Comparison of ENCODE assay signal across 8 cellular contexts in the genomic region with DNA sequence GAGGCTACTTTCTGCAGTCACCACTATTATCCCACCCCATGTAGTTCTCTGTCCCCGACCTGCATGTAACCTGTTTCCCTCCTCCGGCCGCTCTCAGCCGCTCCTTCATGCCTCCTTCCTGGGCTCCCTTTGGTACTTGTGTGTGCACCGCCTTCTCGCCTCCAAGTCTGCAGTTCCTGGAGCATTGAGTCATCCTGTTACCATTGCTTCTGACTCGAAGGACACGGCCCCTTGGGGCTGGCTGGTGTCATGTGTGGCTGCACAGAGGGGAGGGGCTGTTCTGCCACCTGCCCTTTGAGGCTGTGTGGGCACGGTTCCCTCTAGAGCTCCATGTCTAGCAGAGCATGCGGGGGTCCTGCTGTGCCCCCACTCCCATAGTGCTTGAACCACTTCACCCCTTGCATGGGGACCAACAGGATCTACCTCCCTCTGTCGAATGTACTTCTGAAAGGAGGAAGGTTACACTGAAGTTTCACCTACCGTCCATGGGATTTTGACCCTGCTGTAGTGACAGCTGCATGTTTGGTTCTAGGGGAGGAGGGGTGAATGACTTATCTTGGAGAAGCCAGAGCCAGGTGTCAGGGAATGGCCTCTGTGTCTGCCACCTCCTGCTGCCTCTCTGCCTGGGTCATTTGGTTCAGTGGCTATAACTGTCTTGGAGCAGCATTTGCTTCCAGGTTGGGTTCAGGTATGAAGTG. TPM values are rescaled to one million over a fixed set of nuclear protein-coding genes. Genes with fewer than 3 reads are reported as not detected.
DNase-seq lines count a peak whose midpoint lies in the region; ATAC-seq and TF ChIP-seq lines count a peak whose summit lies in the region.

No MANE protein-coding gene starts in this region.

- ATAC-seq in activated CD8-positive, alpha-beta T cell treated with anti-CD3 and anti-CD28 coated beads, Interleukin-2, amount 10 ng/mL, durations not matched to agents 7 days and 5 days, result peak; percentile 60

- DNase-seq in CD1c-positive myeloid dendritic cell (ENCODE audit: extremely low spot score), result peak; percentile 78
- peak; percentile 40 for DNase-seq in GM19238 (ENCODE audit: insufficient read length, low spot score)
- DNase-seq in M059J (ENCODE audit: low read depth), result peak; percentile 68
- peak; percentile 63 for DNase-seq in activated CD8-positive, alpha-beta T cell treated with anti-CD3 and anti-CD28 coated beads, Interleukin-2, amount 10 ng/mL, durations not matched to agents 7 days and 5 days
- DNase-seq in fibroblast of mammary gland (ENCODE audit: low read depth), result peak; percentile 51
- DNase-seq in stimulated activated CD4-positive, alpha-beta T cell treated with anti-CD3 and anti-CD28 coated beads, Interleukin-1b, Interleukin-23, amount 100 ng/mL, for 48 hours, result peak; percentile 76
- DNase-seq in SK-N-DZ (ENCODE audit: low spot score), result no peak
- no peak for DNase-seq in KG1 (lab: John Stamatoyannopoulos, UW)

- peak overlapping the region; percentile 33 for H3K4me3 Mint-ChIP-seq in activated CD8-positive, alpha-beta T cell treated with anti-CD3 and anti-CD28 coated beads, Interleukin-2, amount 10 ng/mL, durations not matched to agents 7 days and 5 days

- peak overlapping the region; percentile 76 for H3K27ac Mint-ChIP-seq in activated CD8-positive, alpha-beta T cell treated with anti-CD3 and anti-CD28 coated beads, Interleukin-2, amount 10 ng/mL, durations not matched to agents 7 days and 5 days

- no peaks in the 10 kb centered on the region for H3K27me3 Mint-ChIP-seq in activated CD8-positive, alpha-beta T cell treated with anti-CD3 and anti-CD28 coated beads, Interleukin-2, amount 10 ng/mL, durations not matched to agents 7 days and 5 days (ENCODE audit: low read depth)

- H3K4me3 ChIP-seq in fibroblast of mammary gland (ENCODE audit: control insufficient read depth, low read depth, low read length), result no peak overlapping the region

- no peaks in the 10 kb centered on the region for H3K9me3 Mint-ChIP-seq in activated CD8-positive, alpha-beta T cell treated with anti-CD3 and anti-CD28 coated beads, Interleukin-2, amount 10 ng/mL, durations not matched to agents 7 days and 5 days (ENCODE audit: insufficient read depth)

- H3K36me3 Mint-ChIP-seq in activated CD8-positive, alpha-beta T cell treated with anti-CD3 and anti-CD28 coated beads, Interleukin-2, amount 10 ng/mL, durations not matched to agents 7 days and 5 days (ENCODE audit: low read depth), result peaks cover 9% of the 10 kb centered on the region

- TF ChIP-seq CTCF in fibroblast of mammary gland (conservative IDR thresholded peaks at IDR 0.05; ENCODE audit: control insufficient read depth, insufficient read depth, low read depth, low read length), result no peak

- POLR2A ChIA-PET in activated CD8-positive, alpha-beta T cell treated with anti-CD3 and anti-CD28 coated beads, Interleukin-2, amount 10 ng/mL, durations not matched to agents 7 days and 5 days (lab: Charles Lee), result interaction anchor here (0.6 to 1.3 kb wide), 2 partner anchors 34 to 638 kb away, joined by 3 read pairs; no protein-coding TSS in a partner anchor

- CTCF ChIA-PET in activated CD8-positive, alpha-beta T cell treated with anti-CD3 and anti-CD28 coated beads, Interleukin-2, amount 10 ng/mL, durations not matched to agents 7 days and 5 days (lab: Charles Lee), result interaction anchor here (1.1 to 2.6 kb wide), 4 partner anchors 9 to 62 kb away, joined by 3 to 10 read pairs (median 6); no protein-coding TSS in a partner anchor

- peaks cover 89% of the 10 kb centered on the region for H3K4me1 Mint-ChIP-seq in activated CD8-positive, alpha-beta T cell treated with anti-CD3 and anti-CD28 coated beads, Interleukin-2, amount 10 ng/mL, durations not matched to agents 7 days and 5 days (ENCODE audit: low read depth)

RNA-seq across cellular contexts. Expression of a gene that starts 39.6 kb away (rescaled TPM):
- 6.4 and 13.9 TPM in 2 replicates for total RNA-seq in M059J (2014; rRNA removed; shearing (Covaris generic))
- 10 to 100 TPM; 31.1 to 31.9 TPM for total RNA-seq in activated CD8-positive, alpha-beta T cell treated with anti-CD3 and anti-CD28 coated beads, Interleukin-2, amount 10 ng/mL, durations not matched to agents 7 days and 5 days
- 28.3 and 44.3 TPM in 2 replicates for polyA plus RNA-seq in SK-N-DZ (2014; cell fraction: cytosol; rRNA removed)
- 31.4 and 49.4 TPM in 2 replicates for polyA plus RNA-seq in SK-N-DZ (2014; cell fraction: nucleus; rRNA removed)

Comparison
In these comparisons a context has a peak if more than half of its experiments do, and no peak if none do; other contexts are left out.
1. DNase-seq: peak in CD1c-positive myeloid dendritic cell (single experiment), GM19238 (single experiment), M059J (single experiment), activated CD8-positive, alpha-beta T cell treated with anti-CD3 and anti-CD28 coated beads, Interleukin-2, amount 10 ng/mL, durations not matched to agents 7 days and 5 days (single experiment), fibroblast of mammary gland (single experiment) and stimulated activated CD4-positive, alpha-beta T cell treated with anti-CD3 and anti-CD28 coated beads, Interleukin-1b, Interleukin-23, amount 100 ng/mL, for 48 hours (single experiment); none in SK-N-DZ (single experiment) and KG1 (single experiment).